ENCODE assay signal across 2 cellular contexts in the genomic region with DNA sequence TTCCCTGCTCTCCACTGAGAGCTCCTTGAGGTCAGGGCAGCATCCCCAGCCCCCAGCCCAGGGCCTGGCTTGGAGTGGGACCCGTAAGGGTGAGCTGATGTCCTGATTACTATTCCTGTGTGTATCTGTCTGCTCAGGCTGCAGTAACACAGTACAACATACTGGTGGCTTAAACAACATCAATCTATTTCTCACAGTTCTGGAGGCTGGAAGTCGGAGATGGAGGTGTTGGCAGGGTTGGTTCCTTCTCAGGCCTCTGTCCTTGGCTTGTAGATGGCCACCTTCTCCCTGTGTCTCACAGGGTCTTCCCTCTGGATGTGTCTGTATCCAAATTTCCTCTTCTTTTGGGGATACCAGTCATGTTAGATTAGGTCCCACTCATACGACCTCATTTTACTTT.
TF ChIP-seq lines count a peak whose summit lies in the region.

No MANE protein-coding gene starts in this region.

TF ChIP-seq in GM23338, 12 proteins besides CTCF, POLR2A, EP300 and RAD21 (continued from another document and continues in another):
- TF ChIP-seq, protein P1, sequence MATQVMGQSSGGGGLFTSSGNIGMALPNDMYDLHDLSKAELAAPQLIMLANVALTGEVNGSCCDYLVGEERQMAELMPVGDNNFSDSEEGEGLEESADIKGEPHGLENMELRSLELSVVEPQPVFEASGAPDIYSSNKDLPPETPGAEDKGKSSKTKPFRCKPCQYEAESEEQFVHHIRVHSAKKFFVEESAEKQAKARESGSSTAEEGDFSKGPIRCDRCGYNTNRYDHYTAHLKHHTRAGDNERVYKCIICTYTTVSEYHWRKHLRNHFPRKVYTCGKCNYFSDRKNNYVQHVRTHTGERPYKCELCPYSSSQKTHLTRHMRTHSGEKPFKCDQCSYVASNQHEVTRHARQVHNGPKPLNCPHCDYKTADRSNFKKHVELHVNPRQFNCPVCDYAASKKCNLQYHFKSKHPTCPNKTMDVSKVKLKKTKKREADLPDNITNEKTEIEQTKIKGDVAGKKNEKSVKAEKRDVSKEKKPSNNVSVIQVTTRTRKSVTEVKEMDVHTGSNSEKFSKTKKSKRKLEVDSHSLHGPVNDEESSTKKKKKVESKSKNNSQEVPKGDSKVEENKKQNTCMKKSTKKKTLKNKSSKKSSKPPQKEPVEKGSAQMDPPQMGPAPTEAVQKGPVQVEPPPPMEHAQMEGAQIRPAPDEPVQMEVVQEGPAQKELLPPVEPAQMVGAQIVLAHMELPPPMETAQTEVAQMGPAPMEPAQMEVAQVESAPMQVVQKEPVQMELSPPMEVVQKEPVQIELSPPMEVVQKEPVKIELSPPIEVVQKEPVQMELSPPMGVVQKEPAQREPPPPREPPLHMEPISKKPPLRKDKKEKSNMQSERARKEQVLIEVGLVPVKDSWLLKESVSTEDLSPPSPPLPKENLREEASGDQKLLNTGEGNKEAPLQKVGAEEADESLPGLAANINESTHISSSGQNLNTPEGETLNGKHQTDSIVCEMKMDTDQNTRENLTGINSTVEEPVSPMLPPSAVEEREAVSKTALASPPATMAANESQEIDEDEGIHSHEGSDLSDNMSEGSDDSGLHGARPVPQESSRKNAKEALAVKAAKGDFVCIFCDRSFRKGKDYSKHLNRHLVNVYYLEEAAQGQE (IDR thresholded peaks at IDR 0.05; ENCODE audit: unreplicated experiment): no peak
- TF ChIP-seq POLR2AphosphoS5 (IDR thresholded peaks at IDR 0.05; ENCODE audit: low read depth) (no peak), CREB1 (CRISPR knock-in tag; IDR thresholded peaks at IDR 0.05; ENCODE audit: low read depth) (no peak), ZNF114 (CRISPR knock-in tag; IDR thresholded peaks at IDR 0.05) (no peak), ZNF462 (CRISPR knock-in tag; IDR thresholded peaks at IDR 0.05) (no peak), STAT1 (IDR thresholded peaks at IDR 0.05; ENCODE audit: unreplicated experiment) (no peak), ZNF331 (CRISPR knock-in tag; IDR thresholded peaks at IDR 0.05; ENCODE audit: low read depth) (no peak), EZH2 (IDR thresholded peaks at IDR 0.05; ENCODE audit: low read depth, unreplicated experiment) (no peak), ETS1 (IDR thresholded peaks at IDR 0.05) (no peak), NANOG (IDR thresholded peaks at IDR 0.05; ENCODE audit: borderline replicate concordance) (no peak)

TF ChIP-seq in IMR-90, 13 proteins besides CTCF, POLR2A, EP300 and RAD21 (continued from another document):
- TF ChIP-seq MXI1 (IDR thresholded peaks at IDR 0.05; ENCODE audit: borderline replicate concordance, low read depth, low read length): no peak
